In genomic region chr6:66145867-66146266, GRCh38 we compare ENCODE assay signal across 33 cellular contexts.
DNase-seq lines count a peak whose midpoint lies in the region; ATAC-seq and TF ChIP-seq lines count a peak whose summit lies in the region.
"Had no signal": no experiment of that assay in that cellular context is flagged by ENCODE, and none has a peak within 500 bp of the region (broad histone marks: within the 10 kb centered on the region; RNA-seq: fewer than 3 reads in every experiment).

No MANE protein-coding gene starts in this region.

- intact Hi-C loops in lower lobe of right lung (cut with DNase I) (no loop called here), spleen (cut with DNase I; ENCODE audit: low total_unique reads) (no loop called here), CD14-positive monocyte (cut with micrococcal nuclease) (no loop called here)

- H3K27me3 ChIP-seq in lower lobe of right lung (ENCODE audit: low read depth) (no peaks in the 10 kb centered on the region), spleen (replicated peaks in 1 of 7) (no peaks in the 10 kb centered on the region), upper lobe of left lung (no peaks in the 10 kb centered on the region)
- H3K27me3 ChIP-seq: BE2C; BLaER1; BLaER1 treated with 17β-estradiol and CSF1 and Interleukin-3, amounts not matched to agents 10 nM and 100 nM had no signal

- H3K4me1 Mint-ChIP-seq in chondrocyte (ENCODE audit: low read depth) (no peaks in the 10 kb centered on the region), CD14-positive monocyte (no peaks in the 10 kb centered on the region)
- H3K4me1 Mint-ChIP-seq: B cell; CD4-positive, alpha-beta memory T cell; CD4-positive, CD25-positive, alpha-beta regulatory T cell; CD8-positive, alpha-beta memory T cell had no signal

- H3K4me3 Mint-ChIP-seq in chondrocyte (ENCODE audit: unreplicated experiment) (no peak overlapping the region), CD14-positive monocyte (no peak overlapping the region)
- H3K4me3 Mint-ChIP-seq: B cell; CD4-positive, alpha-beta memory T cell; CD4-positive, alpha-beta T cell; CD4-positive, CD25-positive, alpha-beta regulatory T cell; CD8-positive, alpha-beta memory T cell; CD8-positive, alpha-beta T cell had no signal

- no peaks in the 10 kb centered on the region for H3K36me3 ChIP-seq in lower lobe of right lung
- H3K36me3 ChIP-seq in spleen, result no peaks in the 10 kb centered on the region
- no peaks in the 10 kb centered on the region for H3K36me3 ChIP-seq in upper lobe of left lung
- H3K36me3 ChIP-seq: BE2C; BLaER1; BLaER1 treated with 17β-estradiol and CSF1 and Interleukin-3, amounts not matched to agents 10 nM and 100 nM had no signal

- no peak for TF ChIP-seq EP300 in upper lobe of left lung (IDR thresholded peaks at IDR 0.05)

- TF ChIP-seq POLR2A in spleen (IDR thresholded peaks at IDR 0.05) (no peak), upper lobe of left lung (IDR thresholded peaks at IDR 0.05) (no peak)

- H3K4me3 ChIP-seq in lower lobe of right lung, result no peak overlapping the region
- no peak overlapping the region for H3K4me3 ChIP-seq in spleen
- H3K4me3 ChIP-seq in upper lobe of left lung, result no peak overlapping the region
- H3K4me3 ChIP-seq: A549; BLaER1; BLaER1 treated with 17β-estradiol and CSF1 and Interleukin-3, amounts not matched to agents 10 nM and 100 nM had no signal

- H3K4me1 ChIP-seq in lower lobe of right lung (no peaks in the 10 kb centered on the region), spleen (no peaks in the 10 kb centered on the region), upper lobe of left lung (no peaks in the 10 kb centered on the region)
- H3K4me1 ChIP-seq: A549, BE2C, Caco-2 had no signal

- peak; percentile 60 for DNase-seq in chondrocyte (ENCODE audit: low spot score)
- peak; percentile 30 for DNase-seq in lower lobe of right lung
- DNase-seq in spleen, result peak; percentile 61
- DNase-seq in upper lobe of left lung, result peak in 1 of 2 donors; percentile 48
- no peak for DNase-seq in DMS79 treated with DMSO at 0.1 percent for 48 hours (lab: John Stamatoyannopoulos, UW)
- no peak for DNase-seq in CD14-positive monocyte (ENCODE audit: low spot score)
- DNase-seq: 8988T; ACHN; AML-193; BE2C; C1 segment of cervical spinal cord; Caco-2; Calu3; CD4-positive, alpha-beta memory T cell; CD4-positive, alpha-beta T cell; CD4-positive, CD25-positive, alpha-beta regulatory T cell; CD8-positive, alpha-beta memory T cell; CD8-positive, alpha-beta T cell; COR-L47; DMS 273 treated with DMSO at 0.1 percent for 48 hours; DMS153; DMS53; DMS79; DND-41; EL had no signal

- H3K27ac ChIP-seq in lower lobe of right lung (no peak overlapping the region), spleen (no peak overlapping the region), upper lobe of left lung (no peak overlapping the region)
- H3K27ac ChIP-seq: 22Rv1; A549; BLaER1; BLaER1 treated with 17β-estradiol and CSF1 and Interleukin-3, amounts not matched to agents 10 nM and 100 nM; C4-2B had no signal

- 84 to 88% (median 87%) methylated on average over 8 of the region's 8 CpGs for WGBS in spleen, 5 donors
- WGBS in upper lobe of left lung, 2 donors, result 80 to 87% methylated on average over 1 to 8 of the region's 8 CpGs

- H3K27ac Mint-ChIP-seq in chondrocyte (ENCODE audit: unreplicated experiment) (no peak overlapping the region), CD14-positive monocyte (no peak overlapping the region)
- H3K27ac Mint-ChIP-seq: B cell; CD4-positive, alpha-beta memory T cell; CD4-positive, alpha-beta T cell; CD4-positive, CD25-positive, alpha-beta regulatory T cell; CD8-positive, alpha-beta memory T cell; CD8-positive, alpha-beta T cell had no signal

- no peak for TF ChIP-seq CTCF in chondrocyte (IDR thresholded peaks at IDR 0.05)
- TF ChIP-seq CTCF in lower lobe of right lung (IDR thresholded peaks at IDR 0.05), result no peak
- no peak for TF ChIP-seq CTCF in spleen (IDR thresholded peaks at IDR 0.05 in 8 of 11, conservative IDR thresholded peaks at IDR 0.05 in 3 of 11)
- no peak for TF ChIP-seq CTCF in upper lobe of left lung (IDR thresholded peaks at IDR 0.05)
- TF ChIP-seq CTCF in CD14-positive monocyte (IDR thresholded peaks at IDR 0.05), result no peak

- H3K9me3 Mint-ChIP-seq in chondrocyte (ENCODE audit: low read depth) (peaks cover 5% of the 10 kb centered on the region), CD14-positive monocyte (peaks cover 7 to 28% (median 15%) of the 10 kb centered on the region in 7 donors)

- H3K9me3 ChIP-seq in lower lobe of right lung, result no peaks in the 10 kb centered on the region
- peaks cover 0 to 53% (median 14%) of the 10 kb centered on the region in 8 donors for H3K9me3 ChIP-seq in spleen
- H3K9me3 ChIP-seq in upper lobe of left lung, result no peaks in the 10 kb centered on the region
- H3K9me3 ChIP-seq: A549, BE2C, Caco-2 had no signal

- H3K27me3 Mint-ChIP-seq in chondrocyte (ENCODE audit: low read depth), result no peaks in the 10 kb centered on the region
- no peaks in the 10 kb centered on the region for H3K27me3 Mint-ChIP-seq in CD14-positive monocyte (ENCODE audit: low read depth in 3 of 3)
- H3K27me3 Mint-ChIP-seq: B cell; CD4-positive, alpha-beta memory T cell; CD4-positive, alpha-beta T cell; CD4-positive, CD25-positive, alpha-beta regulatory T cell; CD8-positive, alpha-beta memory T cell had no signal

- ATAC-seq in lower lobe of right lung, result peak in 1 of 2 donors; percentile 37
- ATAC-seq in upper lobe of left lung (ENCODE audit: low FRiP score in 2 of 2), result peak; percentile 17 to 69
- ATAC-seq in GM18873 (IDR thresholded peaks at IDR 0.05; ENCODE audit: low FRiP score, unreplicated experiment), result no peak
- ATAC-seq in GM18868 (IDR thresholded peaks at IDR 0.05; ENCODE audit: unreplicated experiment), result no peak
- ATAC-seq: A549; CD8-positive, alpha-beta T cell had no signal

- H3K36me3 Mint-ChIP-seq in chondrocyte (ENCODE audit: low read depth) (no peaks in the 10 kb centered on the region), CD14-positive monocyte (no peaks in the 10 kb centered on the region)
- H3K36me3 Mint-ChIP-seq: CD4-positive, alpha-beta memory T cell; CD4-positive, CD25-positive, alpha-beta regulatory T cell; CD8-positive, alpha-beta memory T cell; CD8-positive, alpha-beta T cell had no signal

Comparison
In these comparisons a context has a peak if more than half of its experiments do, and no peak if none do; other contexts are left out.
1. DNase-seq: peak in chondrocyte (single experiment), lower lobe of right lung (single experiment) and spleen (single experiment); none in DMS79 treated with DMSO at 0.1 percent for 48 hours (single experiment) and CD14-positive monocyte (single experiment).
2. ATAC-seq: peak in upper lobe of left lung (2 of 2); none in GM18873 (single experiment) and GM18868 (single experiment).